Comparison of ENCODE assay signal across 8 cellular contexts in the genomic region with DNA sequence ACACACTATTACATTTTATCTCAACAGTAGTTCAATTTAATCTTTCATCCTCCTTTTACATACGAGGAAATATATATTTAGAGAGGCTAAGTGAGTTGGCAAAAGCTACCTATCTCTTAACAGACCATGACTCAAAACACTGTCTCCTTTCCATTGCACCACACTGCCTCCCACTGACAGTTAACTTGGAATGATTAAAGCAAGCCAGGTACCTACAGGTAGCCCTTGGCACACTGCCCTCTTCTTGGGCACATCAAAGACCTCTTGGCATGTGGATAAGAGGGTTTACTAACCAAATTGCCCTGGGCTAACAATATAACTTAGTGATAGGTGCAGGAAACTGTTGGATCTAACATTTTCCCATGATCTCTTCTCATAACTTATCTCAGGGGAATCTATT. TPM values are rescaled to one million over a fixed set of nuclear protein-coding genes. Genes with fewer than 3 reads are reported as not detected.
A peak's percentile ranks its signal among the peaks of the same experiment; 100 is the strongest.
DNase-seq lines count a peak whose midpoint lies in the region; ATAC-seq and TF ChIP-seq lines count a peak whose summit lies in the region.

No MANE protein-coding gene starts in this region.

- TF ChIP-seq CTCF in body of pancreas (IDR thresholded peaks at IDR 0.05) (no peak), neural progenitor cell (IDR thresholded peaks at IDR 0.05) (no peak)

- H3K9me3 Mint-ChIP-seq in neural progenitor cell = no peaks in the 10 kb centered on the region

- ATAC-seq in body of pancreas (no peak), GM18520 (IDR thresholded peaks at IDR 0.05; ENCODE audit: unreplicated experiment) (no peak)

- intact Hi-C loops in body of pancreas (cut with DNase I) = no loop called here

- H3K27ac Mint-ChIP-seq in neural progenitor cell = no peak overlapping the region

- H3K27ac ChIP-seq in body of pancreas (peak overlapping the region in 3 of 4 donors; percentile 40 to 89 (median 81)), neural progenitor cell (no peak overlapping the region)

- peaks cover 2% of the 10 kb centered on the region for H3K27me3 Mint-ChIP-seq in neural progenitor cell (ENCODE audit: insufficient read depth, low read depth)

- in situ Hi-C loops in ACHN (cut with HindIII; ENCODE audit: low pct_ligation_motif_present, low pct_unique_long_range_greater_than_20kb, low sequenced_read_pairs) = no loop called here

- H2AFZ ChIP-seq in neural progenitor cell (replicated peaks) = no peak overlapping the region

- peaks cover 26% of the 10 kb centered on the region for H3K4me1 Mint-ChIP-seq in neural progenitor cell

- WGBS in body of pancreas, 2 donors = 5 to 14% methylated on average over 1 of the region's 1 CpG

- H3K9ac ChIP-seq in neural progenitor cell = no peak overlapping the region

- peaks cover 8% of the 10 kb centered on the region for H3F3A ChIP-seq in neural progenitor cell (ENCODE audit: low read depth)

- peaks cover 76% of the 10 kb centered on the region for H3K79me2 ChIP-seq in neural progenitor cell (ENCODE audit: low read depth)

- H3K9me3 ChIP-seq in body of pancreas (no peaks in the 10 kb centered on the region), neural progenitor cell (ENCODE audit: low read depth) (no peaks in the 10 kb centered on the region)

- no peak overlapping the region for H3K4me3 ChIP-seq in body of pancreas
- no peak overlapping the region for H3K4me3 ChIP-seq in neural progenitor cell

- H3K27me3 ChIP-seq in body of pancreas (no peaks in the 10 kb centered on the region), neural progenitor cell (no peaks in the 10 kb centered on the region)

- H4K20me1 ChIP-seq in neural progenitor cell (ENCODE audit: low read depth) = peaks cover 36% of the 10 kb centered on the region

- no peak for TF ChIP-seq POLR2A in body of pancreas (IDR thresholded peaks at IDR 0.05)

- H3K4me2 ChIP-seq in neural progenitor cell = peak overlapping the region; percentile 88

- H3K4me3 Mint-ChIP-seq in neural progenitor cell = peak overlapping the region; percentile 94

- no peaks in the 10 kb centered on the region for H3K36me3 ChIP-seq in body of pancreas (replicated peaks in 1 of 2; ENCODE audit: insufficient read depth in 1 of 2, low read depth in 2 of 2)
- no peaks in the 10 kb centered on the region for H3K36me3 ChIP-seq in neural progenitor cell

- no peaks in the 10 kb centered on the region for H3K36me3 Mint-ChIP-seq in neural progenitor cell

- peaks cover 42% of the 10 kb centered on the region for H3K4me1 ChIP-seq in body of pancreas
- peaks cover 10% of the 10 kb centered on the region for H3K4me1 ChIP-seq in neural progenitor cell

- DNase-seq in NCI-H146 (lab: John Stamatoyannopoulos, UW) = peak; percentile 38
- DNase-seq in NCI-H146 treated with DMSO at 0.1 percent for 48 hours (lab: John Stamatoyannopoulos, UW; ENCODE audit: unreplicated experiment) = no peak
- DNase-seq in M059J (ENCODE audit: low read depth) = peak; percentile 3
- DNase-seq in body of pancreas = peak; percentile 49 to 71 (median 60)
- DNase-seq in neural progenitor cell (ENCODE audit: low spot score) = no peak
- DNase-seq in ACHN = no peak
- no peak for DNase-seq in NOMO-1 treated with dmso at 0.1 percent for 144 hours (lab: John Stamatoyannopoulos, UW; ENCODE audit: unreplicated experiment)

RNA-seq across cellular contexts. Expression of gene ABHD13, which starts 1.9 kb away (rescaled TPM):
- total RNA-seq in M059J (2014; rRNA removed; shearing (Covaris generic)) = 4.4 and 5.4 TPM in 2 replicates
- total RNA-seq in body of pancreas = 10 to 100 TPM in 1 of 2 donors, 1 to 10 TPM in 1; 5.6 to 10.9 TPM
- total RNA-seq in neural progenitor cell (ENCODE audit: low replicate concordance) = 10.7 and 17.6 TPM in 2 replicates

RNA-seq across cellular contexts. Expression of gene LIG4, which starts 4.7 kb away (rescaled TPM):
- total RNA-seq in M059J (2014; rRNA removed; shearing (Covaris generic)) = 7.8 and 8.3 TPM in 2 replicates
- total RNA-seq in body of pancreas = 1 to 10 TPM; 5.9 to 7.5 TPM
- 8.0 and 16.3 TPM in 2 replicates for total RNA-seq in neural progenitor cell (ENCODE audit: low replicate concordance)

RNA-seq across cellular contexts. Expression of gene TNFSF13B, which starts 49.5 kb away (rescaled TPM):
- total RNA-seq in M059J (2014; rRNA removed; shearing (Covaris generic)) = 1.1 TPM in 2 replicates
- total RNA-seq in body of pancreas = 10 to 100 TPM in 1 of 2 donors, under 1 TPM in 1; 0.52 to 10.2 TPM
- total RNA-seq in neural progenitor cell (ENCODE audit: low replicate concordance) = 0.25 and 0.45 TPM in 2 replicates

Comparison
In these comparisons a context has a peak if more than half of its experiments do, and no peak if none do; other contexts are left out.
1. DNase-seq: peak in NCI-H146 (single experiment), M059J (single experiment) and body of pancreas (4 of 4); none in NCI-H146 treated with DMSO at 0.1 percent for 48 hours (single experiment), neural progenitor cell (single experiment), ACHN (single experiment) and NOMO-1 treated with dmso at 0.1 percent for 144 hours (single experiment).